In genomic region chr11:70203749-70204465, GRCh38 we compare ENCODE assay signal across 8 cellular contexts. TPM values are rescaled to one million over a fixed set of nuclear protein-coding genes. Genes with fewer than 3 reads are reported as not detected.
DNase-seq lines count a peak whose midpoint lies in the region; ATAC-seq and TF ChIP-seq lines count a peak whose summit lies in the region.

No MANE protein-coding gene starts in this region.

- no peak for TF ChIP-seq CTCF in fibroblast of lung (conservative IDR thresholded peaks at IDR 0.05 in 1 of 2, IDR thresholded peaks at IDR 0.05 in 1 of 2; ENCODE audit: low read depth in 1 of 2, low read length in 2 of 2)
- TF ChIP-seq CTCF in nephron (IDR thresholded peaks at IDR 0.05; ENCODE audit: unreplicated experiment in 3 of 3): no peak

- no peaks in the 10 kb centered on the region for H3K9me3 Mint-ChIP-seq in nephron

- peaks cover 4% of the 10 kb centered on the region for H3K27me3 Mint-ChIP-seq in nephron (ENCODE audit: low read depth)

- H3K4me3 Mint-ChIP-seq in nephron: peak overlapping the region; percentile 92 to 98 (median 95)

- peak overlapping the region; percentile 94 for H3K27ac ChIP-seq in fibroblast of lung (ENCODE audit: insufficient read depth, low read length)

- peaks cover 18% of the 10 kb centered on the region for H3K36me3 Mint-ChIP-seq in nephron (ENCODE audit: low read depth)

- peak overlapping the region; percentile 80 to 96 (median 95) for H3K27ac Mint-ChIP-seq in nephron

- peaks cover 23% of the 10 kb centered on the region for H3K4me1 Mint-ChIP-seq in nephron

- peak; percentile 92 for DNase-seq in activated gamma-delta T cell treated with Interleukin-2 at 50 U/mL for 16 hours
- DNase-seq in activated gamma-delta T cell (lab: John Stamatoyannopoulos, UW): no peak
- peak; percentile 98 for DNase-seq in OCI-M1 (lab: John Stamatoyannopoulos, UW)
- peak; percentile 76 for DNase-seq in activated T-cell treated with anti-CD3 and anti-CD28 coated beads, Interleukin-2, amount 50 U/mL, for 1 hour
- peak; percentile 77 to 87 for DNase-seq in fibroblast of lung (ENCODE audit: low read depth in 2 of 2)
- peak; percentile 71 to 83 (median 80) for DNase-seq in stimulated activated naive CD4-positive, alpha-beta T cell (lab: John Stamatoyannopoulos, UW)

- H3K79me2 ChIP-seq in fibroblast of lung (ENCODE audit: control insufficient read depth, insufficient read depth, low read length): peaks cover 40% of the 10 kb centered on the region

- peak overlapping the region; percentile 88 to 98 (median 94) for H3K4me3 ChIP-seq in fibroblast of lung (replicated peaks in 1 of 4; ENCODE audit: control extremely low read depth in 1 of 4, insufficient read depth in 1 of 4, low read depth in 3 of 4, low read length in 4 of 4)

- ATAC-seq in HG03095 (IDR thresholded peaks at IDR 0.05; ENCODE audit: unreplicated experiment): peak; percentile 23

- H3K36me3 ChIP-seq in fibroblast of lung (ENCODE audit: control insufficient read depth, insufficient read depth, low read length): peaks cover 16% of the 10 kb centered on the region

- H3K4me1 ChIP-seq in fibroblast of lung (ENCODE audit: control insufficient read depth, extremely low read depth, insufficient read depth, low read length): peaks cover 7% of the 10 kb centered on the region

- H3K27me3 ChIP-seq in fibroblast of lung (ENCODE audit: control insufficient read depth, insufficient read depth, low read length): no peaks in the 10 kb centered on the region

- H4K20me1 ChIP-seq in fibroblast of lung (ENCODE audit: control insufficient read depth, extremely low read depth, insufficient read depth, low read length): no peaks in the 10 kb centered on the region

- H3K9me3 ChIP-seq in fibroblast of lung (ENCODE audit: control insufficient read depth, insufficient read depth, low read depth, low read length): no peaks in the 10 kb centered on the region

- H3K9ac ChIP-seq in fibroblast of lung (ENCODE audit: insufficient read depth, low read length): peak overlapping the region; percentile 95

- peak overlapping the region; percentile 92 for H3K4me2 ChIP-seq in fibroblast of lung (ENCODE audit: extremely low read depth, insufficient read depth, low read length)

- H2AFZ ChIP-seq in fibroblast of lung (ENCODE audit: low read length): no peak overlapping the region

RNA-seq across cellular contexts. Expression of gene FADD, which starts 0.8 kb away (rescaled TPM):
- total RNA-seq in fibroblast of lung: 32.0 and 36.5 TPM in 2 replicates
- 25.4 and 26.3 TPM in 2 replicates for polyA plus RNA-seq in fibroblast of lung
- polyA plus RNA-seq in fibroblast of lung (2012): 25.4 and 33.9 TPM in 2 replicates
- polyA minus RNA-seq in fibroblast of lung (ENCODE audit: low replicate concordance): 45.8 and 62.2 TPM in 2 replicates
